ENCODE assay signal across 8 cellular contexts in genomic region chr1:226181996-226182714, GRCh38. TPM values are rescaled to one million over a fixed set of nuclear protein-coding genes. Genes with fewer than 3 reads are reported as not detected.
DNase-seq lines count a peak whose midpoint lies in the region; ATAC-seq and TF ChIP-seq lines count a peak whose summit lies in the region.

No MANE protein-coding gene starts in this region.

- TF ChIP-seq RAD21 in Ishikawa (IDR thresholded peaks at IDR 0.05; ENCODE audit: low read depth): peak; percentile 28; the same call in 1 of the 2 replicates

- TF ChIP-seq EP300 in Ishikawa (IDR thresholded peaks at IDR 0.05; ENCODE audit: borderline replicate concordance): no peak

- peaks cover 27 to 93% (median 87%) of the 10 kb centered on the region in 11 experiments; a peak in 20 of 22 replicates for H4K20me1 ChIP-seq in BLaER1 treated with 17β-estradiol and CSF1 and Interleukin-3, amounts not matched to agents 10 nM and 100 nM

- peak in 3 of 8 donors; percentile 29 to 45 (median 30) for ATAC-seq in heart right ventricle

- no peaks in the 10 kb centered on the region for H3K27me3 ChIP-seq in BLaER1 treated with 17β-estradiol and CSF1 and Interleukin-3, amounts not matched to agents 10 nM and 100 nM
- H3K27me3 ChIP-seq in heart right ventricle: no peaks in the 10 kb centered on the region
- H3K27me3 ChIP-seq in spleen (replicated peaks in 1 of 7): no peaks in the 10 kb centered on the region
- H3K27me3 ChIP-seq in CD8-positive, alpha-beta memory T cell (ENCODE audit: insufficient read depth, low read length, poor library complexity, severe bottlenecking): no peaks in the 10 kb centered on the region

- no peaks in the 10 kb centered on the region for H3K9me3 ChIP-seq in BLaER1 treated with 17β-estradiol and CSF1 and Interleukin-3, amounts not matched to agents 10 nM and 100 nM (replicated peaks in 1 of 11)
- H3K9me3 ChIP-seq in heart right ventricle (no peaks in the 10 kb centered on the region), spleen (no peaks in the 10 kb centered on the region)
- no peaks in the 10 kb centered on the region for H3K9me3 ChIP-seq in CD8-positive, alpha-beta memory T cell (ENCODE audit: low read length)

- peak; percentile 55 for TF ChIP-seq CTCF in VCaP (conservative IDR thresholded peaks at IDR 0.05)
- TF ChIP-seq CTCF in heart right ventricle (IDR thresholded peaks at IDR 0.05): peak in 7 of 9 donors; percentile 21 to 57 (median 43)
- TF ChIP-seq CTCF in spleen (IDR thresholded peaks at IDR 0.05 in 8 of 11, conservative IDR thresholded peaks at IDR 0.05 in 3 of 11): peak in 5 of 11 experiments; percentile 20 to 46 (median 37)

- H3K4me1 Mint-ChIP-seq in CD8-positive, alpha-beta memory T cell: peaks cover 58 to 84% (median 77%) of the 10 kb centered on the region in 3 donors

- H3K27me3 Mint-ChIP-seq in CD8-positive, alpha-beta memory T cell: no peaks in the 10 kb centered on the region

- CTCF ChIA-PET in CD8-positive, alpha-beta memory T cell (lab: Charles Lee): interaction anchor here (1.0 to 1.8 kb wide), 2 partner anchors 56 to 117 kb away, joined by 3 to 8 read pairs; no protein-coding TSS in a partner anchor

- POLR2A ChIA-PET in CD8-positive, alpha-beta memory T cell (lab: Charles Lee): no interaction called here

- WGBS in heart right ventricle, 2 donors: 62 to 63% methylated on average over 14 of the region's 14 CpGs
- 48 to 60% (median 54%) methylated on average over 14 of the region's 14 CpGs for WGBS in spleen, 5 donors

- peak; percentile 23 to 35 for DNase-seq in heart right ventricle
- DNase-seq in spleen: no peak
- no peak for DNase-seq in CD8-positive, alpha-beta memory T cell
- DNase-seq in GM19240 (ENCODE audit: insufficient read length, low spot score): no peak
- DNase-seq in T-helper 9 cell: no peak

- H3K4me2 ChIP-seq in BLaER1 treated with 17β-estradiol and CSF1 and Interleukin-3, amounts not matched to agents 10 nM and 100 nM: peak overlapping the region in 10 of 11 experiments; percentile 16 to 97 (median 58); a peak in 18 of 22 replicates

- peak overlapping the region in 3 of 8 donors; percentile 23 to 75 (median 73) for H3K27ac Mint-ChIP-seq in CD8-positive, alpha-beta memory T cell

- H3K4me1 ChIP-seq in BLaER1 treated with 17β-estradiol and CSF1 and Interleukin-3, amounts not matched to agents 10 nM and 100 nM: peaks cover 22 to 51% (median 34%) of the 10 kb centered on the region in 10 experiments
- H3K4me1 ChIP-seq in heart right ventricle: peaks cover 9 to 69% (median 55%) of the 10 kb centered on the region in 9 donors
- H3K4me1 ChIP-seq in spleen: peaks cover 36 to 93% (median 71%) of the 10 kb centered on the region in 6 donors
- peaks cover 24% of the 10 kb centered on the region for H3K4me1 ChIP-seq in CD8-positive, alpha-beta memory T cell (ENCODE audit: insufficient read depth, low read length)

- peak overlapping the region in 3 of 7 donors; percentile 9 to 48 (median 20) for H3K4me3 Mint-ChIP-seq in CD8-positive, alpha-beta memory T cell

- no peak for TF ChIP-seq POLR2A in spleen (IDR thresholded peaks at IDR 0.05)

- intact Hi-C loops in heart right ventricle (cut with DNase I) (loop anchor here in 2 of 10 donors (10.0 kb wide), 1 partner anchor 117 kb away; the partner anchor contains the start of gene H3-3A (in 2 of the 2)), spleen (cut with DNase I; ENCODE audit: low total_unique reads) (loop anchor here (5.0 kb wide), 1 partner anchor 45 kb away; no protein-coding TSS in a partner anchor)

- peaks cover 17 to 73% (median 46%) of the 10 kb centered on the region in 11 experiments for H3K36me3 ChIP-seq in BLaER1 treated with 17β-estradiol and CSF1 and Interleukin-3, amounts not matched to agents 10 nM and 100 nM
- H3K36me3 ChIP-seq in heart right ventricle (peaks cover 0 to 29% (median 0%) of the 10 kb centered on the region in 9 donors), spleen (peaks cover 0 to 25% (median 0%) of the 10 kb centered on the region in 6 donors)
- H3K36me3 ChIP-seq in CD8-positive, alpha-beta memory T cell (ENCODE audit: insufficient read depth, low read length): no peaks in the 10 kb centered on the region

- no peak overlapping the region for H3K4me3 ChIP-seq in BLaER1 treated with 17β-estradiol and CSF1 and Interleukin-3, amounts not matched to agents 10 nM and 100 nM
- H3K4me3 ChIP-seq in heart right ventricle (no peak overlapping the region), spleen (peak overlapping the region in 1 of 8 donors; percentile 39)
- no peak overlapping the region for H3K4me3 ChIP-seq in CD8-positive, alpha-beta memory T cell (ENCODE audit: low read length)

- no peak overlapping the region for H3K9ac ChIP-seq in BLaER1 treated with 17β-estradiol and CSF1 and Interleukin-3, amounts not matched to agents 10 nM and 100 nM

- H3K9me3 Mint-ChIP-seq in CD8-positive, alpha-beta memory T cell: no peaks in the 10 kb centered on the region

- H3K27ac ChIP-seq in BLaER1 treated with 17β-estradiol and CSF1 and Interleukin-3, amounts not matched to agents 10 nM and 100 nM: peak overlapping the region in 5 of 11 experiments; percentile 13 to 52 (median 40); a peak in 5 of 22 replicates
- H3K27ac ChIP-seq in VCaP: no peak overlapping the region
- H3K27ac ChIP-seq in heart right ventricle: peak overlapping the region in 5 of 10 donors; percentile 12 to 65 (median 33)
- H3K27ac ChIP-seq in spleen: peak overlapping the region in 5 of 8 donors; percentile 48 to 80 (median 63)
- no peak overlapping the region for H3K27ac ChIP-seq in CD8-positive, alpha-beta memory T cell (ENCODE audit: low read depth, low read length)

- peaks cover 0 to 41% (median 5%) of the 10 kb centered on the region in 3 donors for H3K36me3 Mint-ChIP-seq in CD8-positive, alpha-beta memory T cell

TF ChIP-seq in Ishikawa, 13 proteins besides CTCF, POLR2A, EP300 and RAD21:
- TF ChIP-seq NFIC (IDR thresholded peaks at IDR 0.05) (peak; percentile 94), CEBPB (IDR thresholded peaks at IDR 0.05) (peak; percentile 88)
- TF ChIP-seq, protein P1, sequence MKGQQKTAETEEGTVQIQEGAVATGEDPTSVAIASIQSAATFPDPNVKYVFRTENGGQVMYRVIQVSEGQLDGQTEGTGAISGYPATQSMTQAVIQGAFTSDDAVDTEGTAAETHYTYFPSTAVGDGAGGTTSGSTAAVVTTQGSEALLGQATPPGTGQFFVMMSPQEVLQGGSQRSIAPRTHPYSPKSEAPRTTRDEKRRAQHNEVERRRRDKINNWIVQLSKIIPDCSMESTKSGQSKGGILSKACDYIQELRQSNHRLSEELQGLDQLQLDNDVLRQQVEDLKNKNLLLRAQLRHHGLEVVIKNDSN (IDR thresholded peaks at IDR 0.05): no peak; the same call in 1 of the 2 replicates

RNA-seq across cellular contexts. Expression of gene ACBD3, which starts 4.4 kb away (rescaled TPM):
- total RNA-seq in heart right ventricle (10 to 100 TPM; 25.3 to 39.1 (median 34.3) TPM), spleen (10 to 100 TPM; 26.0 to 43.0 (median 31.2) TPM)
- polyA plus RNA-seq in heart right ventricle (10 to 100 TPM in 1 of 2 donors, 1 to 10 TPM in 1; 9.3 to 11.3 TPM), spleen (10 to 100 TPM in 2 of 3 donors, 1 to 10 TPM in 1; 6.1 to 14.7 (median 10.1) TPM)
- total RNA-seq in CD8-positive, alpha-beta memory T cell: 10 to 100 TPM; 20.4 to 21.5 TPM
- polyA plus RNA-seq in CD8-positive, alpha-beta memory T cell: 22.3 TPM

RNA-seq across cellular contexts. Expression of gene MIXL1, which starts 41.3 kb away (rescaled TPM):
- total RNA-seq in heart right ventricle: under 1 TPM in 3 of 10 donors, not detected in 7; 0.28 to 0.37 (median 0.32) TPM
- under 1 TPM in 1 of 2 donors, not detected in 1; 0.01 TPM for polyA plus RNA-seq in heart right ventricle
- 1 to 10 TPM in 5 of 7 donors, not detected in 2; 1.1 to 2.3 (median 1.2) TPM for total RNA-seq in spleen
- under 1 TPM; 0.07 to 0.44 (median 0.10) TPM for polyA plus RNA-seq in spleen
- total RNA-seq in CD8-positive, alpha-beta memory T cell: not detected
- polyA plus RNA-seq in CD8-positive, alpha-beta memory T cell: not detected

Comparison
In these comparisons a context has a peak if more than half of its experiments do, and no peak if none do; other contexts are left out.
1. H3K27ac ChIP-seq: peak in spleen (5 of 8); none in VCaP (single experiment) and CD8-positive, alpha-beta memory T cell (single experiment).
2. DNase-seq: peak in heart right ventricle (2 of 2); none in spleen (single experiment), CD8-positive, alpha-beta memory T cell (0 of 5), GM19240 (single experiment) and T-helper 9 cell (single experiment).